In genomic region chr17:42387221-42387657, GRCh38 we compare ENCODE assay signal across 1 cellular context.
TF ChIP-seq lines count a peak whose summit lies in the region.

No MANE protein-coding gene starts in this region.

TF ChIP-seq in H1, 55 proteins besides CTCF, POLR2A, EP300 and RAD21:
- TF ChIP-seq BCL11A (IDR thresholded peaks at IDR 0.05; ENCODE audit: low read depth in 2 of 2, low read length in 2 of 2) (no peak), RBBP5 (IDR thresholded peaks at IDR 0.05; ENCODE audit: borderline replicate concordance, low read depth, low read length) (no peak), RFX5 (IDR thresholded peaks at IDR 0.05; ENCODE audit: borderline replicate concordance, low read depth, low read length) (no peak), NANOG (IDR thresholded peaks at IDR 0.05; ENCODE audit: insufficient read depth, low read depth, low read length, poor library complexity, severe bottlenecking) (no peak), RXRA (IDR thresholded peaks at IDR 0.05; ENCODE audit: insufficient read depth, low read depth, low read length) (no peak), SIX5 (IDR thresholded peaks at IDR 0.05; ENCODE audit: low read depth, low read length) (no peak), ZNF274 (IDR thresholded peaks at IDR 0.05; ENCODE audit: borderline replicate concordance, extremely low read depth, low read length) (no peak), SUZ12 (IDR thresholded peaks at IDR 0.05; ENCODE audit: low read length) (no peak), TCF12 (IDR thresholded peaks at IDR 0.05; ENCODE audit: low read depth, low read length) (no peak), ASH2L (IDR thresholded peaks at IDR 0.05; ENCODE audit: low read length) (no peak), NRF1 (IDR thresholded peaks at IDR 0.05; ENCODE audit: low read depth, low read length) (no peak), CHD2 (IDR thresholded peaks at IDR 0.05; ENCODE audit: low read length) (no peak), BRCA1 (IDR thresholded peaks at IDR 0.05; ENCODE audit: low read depth, low read length) (no peak), SRF (IDR thresholded peaks at IDR 0.05; ENCODE audit: low read depth, low read length) (no peak), FOSL1 (IDR thresholded peaks at IDR 0.05; ENCODE audit: insufficient read depth, low read depth, low read length) (no peak)
